In the genomic region with DNA sequence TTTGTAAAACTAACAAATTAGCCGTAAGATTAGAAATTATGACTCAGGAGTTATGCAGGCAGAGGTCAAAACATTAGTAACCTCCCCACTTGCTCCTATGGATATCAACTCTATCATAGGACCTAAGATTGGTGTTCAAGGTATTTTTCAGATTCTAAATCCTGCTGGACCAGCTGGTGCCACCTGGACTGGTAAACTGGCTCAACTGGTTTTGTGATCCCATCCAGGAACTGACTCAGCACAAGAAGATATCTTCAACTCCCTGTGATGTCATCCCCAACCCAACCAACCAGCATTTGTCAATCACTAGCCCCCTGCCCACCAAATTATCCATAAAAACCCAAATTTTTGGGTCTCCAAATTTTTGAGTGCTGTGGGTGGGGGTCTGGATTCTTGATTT, we compare ENCODE assay signal across 34 cellular contexts.
DNase-seq lines count a peak whose midpoint lies in the region; ATAC-seq and TF ChIP-seq lines count a peak whose summit lies in the region.
"Had no signal": no experiment of that assay in that cellular context is flagged by ENCODE, and none has a peak within 500 bp of the region (broad histone marks: within the 10 kb centered on the region; RNA-seq: fewer than 3 reads in every experiment).

No MANE protein-coding gene starts in this region.

- no peak overlapping the region for H2BK120ac ChIP-seq in trophoblast cell (ENCODE audit: insufficient read depth, low read length, poor library complexity)

- intact Hi-C loops in Calu3 (cut with micrococcal nuclease; ENCODE audit: unreplicated experiment), result no loop called here

- peaks cover 9% of the 10 kb centered on the region for H3K4me1 Mint-ChIP-seq in Calu3 (ENCODE audit: low read depth, unreplicated experiment)

- H3K4me3 ChIP-seq in epithelial cell of esophagus (ENCODE audit: low read length), result no peak overlapping the region
- no peak overlapping the region for H3K4me3 ChIP-seq in trophoblast cell (ENCODE audit: low read depth, low read length)
- H3K4me3 ChIP-seq in effector memory CD4-positive, alpha-beta T cell (ENCODE audit: insufficient read depth, low read depth, low read length, poor library complexity, severe bottlenecking), result no peak overlapping the region
- H3K4me3 ChIP-seq: SJCRH30, thoracic aorta, uterus had no signal

- H2AFZ ChIP-seq in trophoblast cell (ENCODE audit: insufficient read depth, low read length, poor library complexity), result no peak overlapping the region

- H3K18ac ChIP-seq in trophoblast cell (ENCODE audit: low read length), result no peak overlapping the region

- H2BK12ac ChIP-seq in trophoblast cell (ENCODE audit: low read length), result no peak overlapping the region

- no peak overlapping the region for H3K4ac ChIP-seq in trophoblast cell (ENCODE audit: low read depth, low read length)

- peak; percentile 63 for DNase-seq in Calu3
- peak; percentile 66 for DNase-seq in HT-29 (ENCODE audit: low spot score)
- DNase-seq in epithelial cell of esophagus (ENCODE audit: low read depth), result peak; percentile 91
- DNase-seq in trophoblast cell, result peak; percentile 85 to 89
- DNase-seq in epidermal melanocyte (ENCODE audit: insufficient read length, low spot score), result no peak
- no peak for DNase-seq in effector memory CD4-positive, alpha-beta T cell
- DNase-seq: activated CD4-positive, alpha-beta T cell treated with anti-CD3 and anti-CD28 coated beads, Interleukin-2, amount 10 ng/mL, durations not matched to agents 24 days and 14 days; activated CD8-positive, alpha-beta memory T cell treated with anti-CD3 and anti-CD28 coated beads for 24 hours; activated T-cell treated with anti-CD3 and anti-CD28 coated beads for 4 hours; amygdala; brain microvascular endothelial cell; DMS79 treated with DMSO at 0.1 percent for 48 hours; GF-D8; naive thymus-derived CD4-positive, alpha-beta T cell; NCI-H1092 treated with DMSO at 0.1 percent for 48 hours; NCI-H187; NCI-H226; NCI-H526 treated with DMSO at 0.1 percent for 48 hours; NK-92 treated with Interleukin-12 subunit alpha and Interleukin-12 subunit beta, amount 100 ng/mL, for 24 hours; SJCRH30; stimulated activated CD4-positive, alpha-beta T cell treated with anti-CD3 and anti-CD28 coated beads, Interleukin-12 subunit alpha, Interleukin-12 subunit beta, amount 100 ng/mL, for 4 hours; stimulated activated CD4-positive, alpha-beta T cell treated with anti-CD3 and anti-CD28 coated beads, Interleukin-2, amount 100 ng/mL, for 48 hours; stimulated activated naive CD8-positive, alpha-beta T cell treated with anti-CD3 and anti-CD28 coated beads, Interleukin-15, amount 100 ng/mL, for 72 hours; T-helper 9 cell; uterus; WERI-Rb-1 had no signal

- H3K27ac Mint-ChIP-seq in Calu3 (ENCODE audit: unreplicated experiment), result no peak overlapping the region
- H3K27ac Mint-ChIP-seq: activated CD4-positive, alpha-beta T cell treated with anti-CD3 and anti-CD28 coated beads, Interleukin-2, amount 10 ng/mL, durations not matched to agents 24 days and 14 days; activated naive CD4-positive, alpha-beta T cell treated with anti-CD3 and anti-CD28 coated beads, Interleukin-2, amount 50 U/mL, for 24 hours; activated T-helper 2 cell treated with anti-CD3 and anti-CD28 coated beads, Interferon-gamma antibody, Interleukin-2, Interleukin-4, amounts not matched to agents 10 μg/mL and 5 μg/mL and 100 μg/mL, durations not matched to agents 14 hours and 24 hours and 36 hours; mesothelial cell of epicardium; progenitor cell of endocrine pancreas; stimulated activated naive CD8-positive, alpha-beta T cell treated with anti-CD3 and anti-CD28 coated beads, Interleukin-15, amount 100 ng/mL, for 72 hours had no signal

- no peak for ATAC-seq in HG02642 (IDR thresholded peaks at IDR 0.05; ENCODE audit: poor library complexity, unreplicated experiment)
- ATAC-seq: naive thymus-derived CD4-positive, alpha-beta T cell; sciatic nerve; stimulated activated naive CD8-positive, alpha-beta T cell treated with anti-CD3 and anti-CD28 coated beads, Interleukin-15, amount 100 ng/mL, for 72 hours had no signal

- H3K9me3 ChIP-seq in trophoblast cell (ENCODE audit: insufficient read depth, low read depth, low read length), result no peaks in the 10 kb centered on the region
- H3K9me3 ChIP-seq in effector memory CD4-positive, alpha-beta T cell (ENCODE audit: control insufficient read depth, low read length), result no peaks in the 10 kb centered on the region
- H3K9me3 ChIP-seq: neutrophil, SJCRH30, thoracic aorta, uterus had no signal

- H3K79me2 ChIP-seq in trophoblast cell (ENCODE audit: control insufficient read depth, insufficient read depth, low read length, poor library complexity), result no peaks in the 10 kb centered on the region

- H3K23ac ChIP-seq in trophoblast cell (ENCODE audit: low read length), result no peak overlapping the region

- no peak overlapping the region for H3K14ac ChIP-seq in trophoblast cell (ENCODE audit: low read length)

- CTCF ChIA-PET in Calu3 (lab: Charles Lee), result interaction anchor here (0.6 kb wide), 1 partner anchor 94 kb away, joined by 3 read pairs; no protein-coding TSS in a partner anchor

- H3K9me3 Mint-ChIP-seq in Calu3 (ENCODE audit: low read depth, unreplicated experiment), result peaks cover 3% of the 10 kb centered on the region
- H3K9me3 Mint-ChIP-seq: activated CD4-positive, alpha-beta T cell treated with anti-CD3 and anti-CD28 coated beads, Interleukin-2, amount 10 ng/mL, durations not matched to agents 24 days and 14 days; activated naive CD4-positive, alpha-beta T cell treated with anti-CD3 and anti-CD28 coated beads, Interleukin-2, amount 50 U/mL, for 24 hours; activated T-helper 2 cell treated with anti-CD3 and anti-CD28 coated beads, Interferon-gamma antibody, Interleukin-2, Interleukin-4, amounts not matched to agents 10 μg/mL and 5 μg/mL and 100 μg/mL, durations not matched to agents 14 hours and 24 hours and 36 hours; mesothelial cell of epicardium; naive thymus-derived CD4-positive, alpha-beta T cell; stimulated activated naive CD8-positive, alpha-beta T cell treated with anti-CD3 and anti-CD28 coated beads, Interleukin-15, amount 100 ng/mL, for 72 hours had no signal

- no peak overlapping the region for H3K4me3 Mint-ChIP-seq in Calu3 (ENCODE audit: low read depth, unreplicated experiment)
- H3K4me3 Mint-ChIP-seq: activated CD4-positive, alpha-beta T cell treated with anti-CD3 and anti-CD28 coated beads, Interleukin-2, amount 10 ng/mL, durations not matched to agents 24 days and 14 days; activated naive CD4-positive, alpha-beta T cell treated with anti-CD3 and anti-CD28 coated beads, Interleukin-2, amount 50 U/mL, for 24 hours; mesothelial cell of epicardium; naive thymus-derived CD4-positive, alpha-beta T cell; stimulated activated naive CD8-positive, alpha-beta T cell treated with anti-CD3 and anti-CD28 coated beads, Interleukin-15, amount 100 ng/mL, for 72 hours had no signal

- H4K91ac ChIP-seq in trophoblast cell (ENCODE audit: low read depth, low read length), result no peak overlapping the region

- no peaks in the 10 kb centered on the region for H3K27me3 ChIP-seq in trophoblast cell (ENCODE audit: insufficient read depth, low read length)
- H3K27me3 ChIP-seq in effector memory CD4-positive, alpha-beta T cell (replicated peaks; ENCODE audit: control insufficient read depth, insufficient read depth, low read length, poor library complexity, severe bottlenecking), result no peaks in the 10 kb centered on the region
- H3K27me3 ChIP-seq: brain microvascular endothelial cell, SJCRH30, uterus had no signal

- no peak overlapping the region for H4K8ac ChIP-seq in trophoblast cell (ENCODE audit: low read depth, low read length)

- no peak overlapping the region for H3K4me2 ChIP-seq in trophoblast cell (ENCODE audit: low read length)

- H3K27ac ChIP-seq in trophoblast cell (ENCODE audit: low read depth, low read length), result no peak overlapping the region
- H3K27ac ChIP-seq in effector memory CD4-positive, alpha-beta T cell (ENCODE audit: insufficient read depth, low read length, poor library complexity, severe bottlenecking), result no peak overlapping the region
- H3K27ac ChIP-seq: brain microvascular endothelial cell, neutrophil, SJCRH30, thoracic aorta, uterus, WERI-Rb-1 had no signal

- H4K12ac ChIP-seq in trophoblast cell (ENCODE audit: low read depth, low read length), result no peak overlapping the region

- TF ChIP-seq CTCF in Calu3 (IDR thresholded peaks at IDR 0.05; ENCODE audit: unreplicated experiment), result no peak
- no peak for TF ChIP-seq CTCF in epithelial cell of esophagus (IDR thresholded peaks at IDR 0.05; ENCODE audit: insufficient read depth, low read depth, low read length, missing control alignments)

- H3K9ac ChIP-seq in trophoblast cell (ENCODE audit: low read length), result no peak overlapping the region

- BruUV-seq in Calu3 (replicated peaks; lab: Mats Ljungman, UMichigan), result no TSS peak

- H2AK5ac ChIP-seq in trophoblast cell (ENCODE audit: low read length), result no peak overlapping the region

- no peaks in the 10 kb centered on the region for H3K79me1 ChIP-seq in trophoblast cell (ENCODE audit: low read length)

- H3K36me3 Mint-ChIP-seq in Calu3 (ENCODE audit: insufficient read depth, unreplicated experiment), result no peaks in the 10 kb centered on the region
- H3K36me3 Mint-ChIP-seq: activated naive CD4-positive, alpha-beta T cell treated with anti-CD3 and anti-CD28 coated beads, Interleukin-2, amount 50 U/mL, for 24 hours; mesothelial cell of epicardium; naive thymus-derived CD4-positive, alpha-beta T cell had no signal

- no peaks in the 10 kb centered on the region for H3K36me3 ChIP-seq in trophoblast cell (ENCODE audit: control insufficient read depth in 1 of 2, insufficient read depth in 2 of 2, low read length in 2 of 2)
- H3K36me3 ChIP-seq in effector memory CD4-positive, alpha-beta T cell (ENCODE audit: control insufficient read depth, insufficient read depth, low read length), result no peaks in the 10 kb centered on the region
- H3K36me3 ChIP-seq: brain microvascular endothelial cell, neutrophil, SJCRH30, thoracic aorta, uterus, WERI-Rb-1 had no signal

- no CpG with 5 or more reads among the region's 1 CpG for WGBS in trophoblast cell (ENCODE audit: extremely low coverage, insufficient coverage, insufficient read length)

- peaks cover 4 to 12% of the 10 kb centered on the region in 2 experiments for H3K4me1 ChIP-seq in trophoblast cell (ENCODE audit: control insufficient read depth in 1 of 2, insufficient read depth in 2 of 2, low read length in 2 of 2)
- H3K4me1 ChIP-seq in effector memory CD4-positive, alpha-beta T cell (ENCODE audit: control insufficient read depth, insufficient read depth, low read length, poor library complexity, severe bottlenecking), result no peaks in the 10 kb centered on the region
- H3K4me1 ChIP-seq: uterus had no signal

- H3K27me3 Mint-ChIP-seq in Calu3 (ENCODE audit: unreplicated experiment), result no peaks in the 10 kb centered on the region
- H3K27me3 Mint-ChIP-seq: progenitor cell of endocrine pancreas had no signal

- peak overlapping the region; percentile 68 for H2BK5ac ChIP-seq in trophoblast cell (ENCODE audit: low read depth, low read length, poor library complexity)

Comparison
In these comparisons a context has a peak if more than half of its experiments do, and no peak if none do; other contexts are left out.
1. DNase-seq: peak in Calu3 (single experiment), HT-29 (single experiment), epithelial cell of esophagus (single experiment) and trophoblast cell (2 of 2); none in epidermal melanocyte (single experiment) and effector memory CD4-positive, alpha-beta T cell (0 of 3).